8 cellular contexts compared by ENCODE assay signal in genomic region chr22:24805790-24806662, GRCh38. TPM values are rescaled to one million over a fixed set of nuclear protein-coding genes. Genes with fewer than 3 reads are reported as not detected.
DNase-seq lines count a peak whose midpoint lies in the region; ATAC-seq and TF ChIP-seq lines count a peak whose summit lies in the region.

Gene SGSM1 (plus strand): TSS chr22:24806211. CDS start chr22:24806326, 115 bp downstream.

- DNase-seq in GM13977 (ENCODE audit: low spot score) = peak; percentile 95
- DNase-seq in SW 1271 (lab: John Stamatoyannopoulos, UW) = peak; percentile 31 to 64
- DNase-seq in activated naive CD8-positive, alpha-beta T cell treated with anti-CD3 and anti-CD28 coated beads, Interleukin-2, amount 50 U/mL, for 16 hours (ENCODE audit: low read depth, low spot score) = peak; percentile 43
- peak; percentile 74 to 87 for DNase-seq in heart right ventricle
- peak; percentile 55 for DNase-seq in pons (ENCODE audit: low spot score)
- DNase-seq in tibial artery = peak; percentile 75 to 93

- H3K4me1 ChIP-seq in heart right ventricle = peaks cover 0 to 53% (median 28%) of the 10 kb centered on the region in 9 donors
- peaks cover 0 to 52% (median 40%) of the 10 kb centered on the region in 4 donors for H3K4me1 ChIP-seq in tibial artery

- in situ Hi-C loops in GM13977 (cut with MboI; ENCODE audit: low pct_unique_long_range_greater_than_20kb, low sequenced_read_pairs, unreplicated experiment) = no loop called here

- no peaks in the 10 kb centered on the region for H3K9me3 ChIP-seq in heart right ventricle
- H3K9me3 ChIP-seq in tibial artery = no peaks in the 10 kb centered on the region

- H3K27me3 ChIP-seq in heart right ventricle (peaks cover 0 to 8% (median 0%) of the 10 kb centered on the region in 7 donors), tibial artery (no peaks in the 10 kb centered on the region)

- H3K4me3 ChIP-seq in heart right ventricle (peak within 1 kb of the TSS; percentile 58 to 74 (median 70)), tibial artery (peak within 1 kb of the TSS; percentile 80 to 81)

- ATAC-seq in heart right ventricle (peak; percentile 83 to 95 (median 90)), GM19351 (IDR thresholded peaks at IDR 0.05; ENCODE audit: unreplicated experiment) (no peak)

- TF ChIP-seq CTCF in GM13977 (IDR thresholded peaks at IDR 0.05; ENCODE audit: extremely low read depth, insufficient read depth, missing control alignments) = no peak
- TF ChIP-seq CTCF in LNCAP (IDR thresholded peaks at IDR 0.05) = 0 out of 2 replicates have a peak, but pooled peaks have one; percentile 8
- TF ChIP-seq CTCF in heart right ventricle (IDR thresholded peaks at IDR 0.05) = peak in 1 of 9 donors; percentile 10
- no peak for TF ChIP-seq CTCF in tibial artery (IDR thresholded peaks at IDR 0.05)

- H3K27ac ChIP-seq in heart right ventricle (peak within 1 kb of the TSS in 9 of 10 donors; percentile 52 to 84 (median 78)), tibial artery (peak within 1 kb of the TSS; percentile 94 to 97)

- intact Hi-C loops in heart right ventricle (cut with DNase I) (loop anchor here in 1 of 10 donors (5.0 kb wide), 1 partner anchor 86 kb away; no protein-coding TSS in a partner anchor), tibial artery (cut with DNase I; ENCODE audit: low total_unique reads) (loop anchor here (5.0 kb wide), 1 partner anchor 86 kb away; no protein-coding TSS in a partner anchor)

- H3K36me3 ChIP-seq in heart right ventricle (no peaks in the 10 kb centered on the region), tibial artery (no peaks in the 10 kb centered on the region)

- WGBS in heart right ventricle, 2 donors = 2% methylated on average over 78 to 80 of the region's 80 CpGs

RNA-seq across cellular contexts. Expression of gene SGSM1, which starts in this region (rescaled TPM):
- 10 to 100 TPM in 1 of 10 donors, 1 to 10 TPM in 9; 5.5 to 14.3 (median 8.3) TPM for total RNA-seq in heart right ventricle
- 1 to 10 TPM; 1.1 to 7.2 TPM for polyA plus RNA-seq in heart right ventricle

Comparison
In these comparisons a context has a peak if more than half of its experiments do, and no peak if none do; other contexts are left out.
1. DNase-seq: peak in every context shown above with its lines; median percentile 95 in GM13977; 84 in tibial artery; 80 in heart right ventricle; 55 in pons; 48 in SW 1271; 43 in activated naive CD8-positive, alpha-beta T cell treated with anti-CD3 and anti-CD28 coated beads, Interleukin-2, amount 50 U/mL, for 16 hours.